In the genomic region with DNA sequence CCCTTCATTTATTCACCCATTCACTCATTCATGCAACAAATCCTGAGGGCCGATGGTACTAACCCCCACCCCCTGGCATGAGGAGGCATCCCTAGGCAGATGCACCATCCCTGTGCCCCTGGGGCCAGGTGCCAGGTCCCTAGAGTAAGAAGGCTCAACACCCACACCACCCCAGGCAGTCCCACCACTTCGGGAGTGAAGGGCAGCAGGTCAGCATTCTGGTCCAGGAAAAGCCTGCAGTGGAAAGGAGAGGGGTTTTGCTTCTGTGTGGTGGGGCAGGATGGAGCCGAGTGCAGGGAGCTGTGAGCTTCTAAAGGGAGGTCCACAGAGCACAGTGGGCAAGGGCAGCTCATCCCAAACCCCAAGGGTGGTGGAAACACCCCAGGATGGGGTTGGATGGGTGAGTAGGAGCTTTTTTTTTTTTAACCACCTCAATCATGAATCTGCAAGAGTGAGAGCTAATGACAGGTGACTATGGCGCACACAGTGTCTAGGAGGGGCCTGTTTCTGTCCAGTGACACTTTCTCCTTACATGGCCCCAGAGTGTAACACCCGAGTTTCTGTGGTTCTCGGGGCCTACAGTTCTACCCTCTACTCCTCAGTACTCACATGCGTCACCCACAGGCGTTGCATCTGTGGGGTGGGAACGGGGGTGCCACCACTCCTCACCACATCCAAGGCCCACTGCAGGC, we compare ENCODE assay signal across 20 cellular contexts.
"Had no signal": no experiment of that assay in that cellular context is flagged by ENCODE, and none has a peak within 500 bp of the region (broad histone marks: within the 10 kb centered on the region; RNA-seq: fewer than 3 reads in every experiment).

No MANE protein-coding gene starts in this region.

- H3K4me1 Mint-ChIP-seq: activated naive CD8-positive, alpha-beta T cell treated with anti-CD3 and anti-CD28 coated beads for 36 hours; nephron had no signal

- H3K27me3 Mint-ChIP-seq: activated naive CD8-positive, alpha-beta T cell treated with anti-CD3 and anti-CD28 coated beads for 36 hours; type B pancreatic cell had no signal

- H3K4me3 ChIP-seq: body of pancreas, mucosa of descending colon, SK-N-MC, skin epidermis had no signal

- H3K36me3 Mint-ChIP-seq: type B pancreatic cell had no signal

- H3K27me3 ChIP-seq: foreskin keratinocyte had no signal

- ATAC-seq: body of pancreas, foreskin keratinocyte, left colon, mucosa of descending colon had no signal

- H3K27ac Mint-ChIP-seq: activated CD4-positive, alpha-beta T cell treated with anti-CD3 and anti-CD28 coated beads, Interleukin-2, amount 10 ng/mL, durations not matched to agents 24 days and 14 days; activated naive CD8-positive, alpha-beta T cell treated with anti-CD3 and anti-CD28 coated beads for 36 hours; activated T-cell treated with anti-CD3 and anti-CD28 coated beads, Interleukin-2, amount 50 U/mL, for 24 hours; nephron; stimulated activated naive CD8-positive, alpha-beta T cell treated with anti-CD3 and anti-CD28 coated beads, Interleukin-15, Interleukin-2, amounts not matched to agents 100 ng/mL and 50 ng/mL, for 24 hours; type B pancreatic cell had no signal

- H3K27ac ChIP-seq: body of pancreas, foreskin keratinocyte, SK-N-MC, skin epidermis had no signal

- H3K4me1 ChIP-seq: foreskin keratinocyte had no signal

- H3K9me3 Mint-ChIP-seq: activated CD4-positive, alpha-beta T cell treated with anti-CD3 and anti-CD28 coated beads, Interleukin-2, amount 10 ng/mL, durations not matched to agents 24 days and 14 days had no signal

- H3K4me3 Mint-ChIP-seq: activated CD4-positive, alpha-beta T cell treated with anti-CD3 and anti-CD28 coated beads, Interleukin-2, amount 10 ng/mL, durations not matched to agents 24 days and 14 days; activated naive CD8-positive, alpha-beta T cell treated with anti-CD3 and anti-CD28 coated beads for 36 hours; activated T-cell treated with anti-CD3 and anti-CD28 coated beads, Interleukin-2, amount 50 U/mL, for 24 hours; nephron; stimulated activated naive CD8-positive, alpha-beta T cell treated with anti-CD3 and anti-CD28 coated beads, Interleukin-15, Interleukin-2, amounts not matched to agents 100 ng/mL and 50 ng/mL, for 24 hours; type B pancreatic cell had no signal

- DNase-seq: activated CD4-positive, alpha-beta T cell treated with anti-CD3 and anti-CD28 coated beads, Interleukin-2, amount 10 ng/mL, durations not matched to agents 24 days and 14 days; activated CD4-positive, CD25-positive, alpha-beta regulatory T cell; activated gamma-delta T cell; activated naive CD8-positive, alpha-beta T cell treated with anti-CD3 and anti-CD28 coated beads for 36 hours; activated T-cell treated with anti-CD3 and anti-CD28 coated beads, Interleukin-2, amount 50 U/mL, for 24 hours; amygdala; body of pancreas; caudate nucleus; cortex of kidney; effector memory CD4-positive, alpha-beta T cell; foreskin keratinocyte; left colon; mucosa of descending colon; nucleus accumbens; stimulated activated CD4-positive, alpha-beta T cell treated with anti-CD3 and anti-CD28 coated beads, Interleukin-4, amount 100 ng/mL, for 4 hours had no signal
